8 cellular contexts compared by ENCODE assay signal in the genomic region with DNA sequence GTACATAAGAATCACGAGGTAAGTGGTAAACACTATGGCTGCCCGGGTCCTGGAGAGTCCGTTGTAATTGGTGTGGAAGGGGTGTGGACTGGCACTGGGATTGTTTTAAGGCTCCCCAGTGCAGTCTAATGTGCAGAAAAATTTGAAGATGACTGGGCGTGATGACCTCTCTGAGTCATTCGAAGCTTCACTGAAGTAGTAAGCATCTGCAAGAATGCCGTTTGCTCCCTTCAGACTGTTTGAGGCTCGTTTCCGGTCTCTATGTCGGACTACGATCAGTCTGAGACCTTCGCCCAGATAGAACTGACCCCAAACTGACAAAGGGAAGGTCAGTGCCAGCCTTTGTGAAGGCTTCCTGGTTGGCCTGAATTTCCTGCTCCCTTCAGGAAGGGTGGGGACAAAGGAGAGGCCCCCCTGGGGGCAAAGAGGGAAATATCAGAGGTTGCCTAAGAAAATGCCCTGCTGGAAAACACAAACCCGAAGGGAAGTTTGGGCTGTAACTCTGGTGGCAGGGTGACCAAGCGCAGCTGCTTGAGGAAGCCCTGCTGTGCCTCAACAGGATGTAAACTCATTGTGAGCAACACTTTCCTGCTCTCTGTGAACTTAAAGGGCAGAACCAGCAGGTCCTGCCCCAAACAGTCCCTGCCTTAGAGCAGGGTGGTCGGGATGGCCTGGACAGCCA. TPM values are rescaled to one million over a fixed set of nuclear protein-coding genes. Genes with fewer than 3 reads are reported as not detected.
DNase-seq lines count a peak whose midpoint lies in the region; ATAC-seq and TF ChIP-seq lines count a peak whose summit lies in the region.

No MANE protein-coding gene starts in this region.

- H3K27me3 Mint-ChIP-seq in CD4-positive, CD25-positive, alpha-beta regulatory T cell: no peaks in the 10 kb centered on the region
- peaks cover 2% of the 10 kb centered on the region for H3K27me3 Mint-ChIP-seq in GM23338 (ENCODE audit: insufficient read depth, low read depth, poor library complexity)
- no peaks in the 10 kb centered on the region for H3K27me3 Mint-ChIP-seq in effector memory CD8-positive, alpha-beta T cell

- no peaks in the 10 kb centered on the region for H3K36me3 ChIP-seq in CD4-positive, CD25-positive, alpha-beta regulatory T cell (ENCODE audit: control insufficient read depth, insufficient read depth, low read length)
- H3K36me3 ChIP-seq in GM23338 (ENCODE audit: insufficient read depth): no peaks in the 10 kb centered on the region
- H3K36me3 ChIP-seq in SK-N-SH (replicated peaks in 1 of 2; ENCODE audit: control insufficient read depth in 1 of 2, insufficient read depth in 2 of 2, low read length in 1 of 2): no peaks in the 10 kb centered on the region

- ATAC-seq in CD4-positive, CD25-positive, alpha-beta regulatory T cell (ENCODE audit: low read depth in 2 of 2): peak; percentile 69 to 71
- ATAC-seq in GM23338: peak; percentile 8; the same call in 1 of the 3 replicates
- ATAC-seq in effector memory CD8-positive, alpha-beta T cell (replicated peaks): peak; percentile 73
- ATAC-seq in HG02884 (IDR thresholded peaks at IDR 0.05; ENCODE audit: unreplicated experiment): no peak

- no peak overlapping the region for H3K4me2 ChIP-seq in GM23338
- H3K4me2 ChIP-seq in SK-N-SH: peak overlapping the region; percentile 64

- H3K79me2 ChIP-seq in GM23338 (replicated peaks; ENCODE audit: insufficient read depth): no peaks in the 10 kb centered on the region
- peaks cover 12% of the 10 kb centered on the region; the same call in 1 of the 2 replicates for H3K79me2 ChIP-seq in SK-N-SH (ENCODE audit: insufficient read depth)

- no peaks in the 10 kb centered on the region for H3K27me3 ChIP-seq in CD4-positive, CD25-positive, alpha-beta regulatory T cell (ENCODE audit: control insufficient read depth, insufficient read depth, low read length)
- H3K27me3 ChIP-seq in GM23338 (ENCODE audit: insufficient read depth): no peaks in the 10 kb centered on the region
- no peaks in the 10 kb centered on the region for H3K27me3 ChIP-seq in SK-N-SH (ENCODE audit: insufficient read depth)

- H3F3A ChIP-seq in GM23338 (replicated peaks; ENCODE audit: low read depth) (no peaks in the 10 kb centered on the region), SK-N-SH (replicated peaks; ENCODE audit: insufficient read depth) (peaks cover 75% of the 10 kb centered on the region)

- no peaks in the 10 kb centered on the region for H4K20me1 ChIP-seq in GM23338 (replicated peaks; ENCODE audit: insufficient read depth)
- no peaks in the 10 kb centered on the region for H4K20me1 ChIP-seq in SK-N-SH (ENCODE audit: insufficient read depth)

- H3K9me3 Mint-ChIP-seq in CD4-positive, CD25-positive, alpha-beta regulatory T cell: no peaks in the 10 kb centered on the region
- H3K9me3 Mint-ChIP-seq in GM23338: no peaks in the 10 kb centered on the region
- no peaks in the 10 kb centered on the region for H3K9me3 Mint-ChIP-seq in effector memory CD8-positive, alpha-beta T cell

- TF ChIP-seq EP300 in SK-N-SH (IDR thresholded peaks at IDR 0.05; ENCODE audit: borderline replicate concordance in 1 of 2, low read depth in 1 of 2, low read length in 1 of 2): peak in 1 of 2 experiments; percentile 88; a peak in 2 of 4 replicates

- peaks cover 7% of the 10 kb centered on the region for H3K36me3 Mint-ChIP-seq in CD4-positive, CD25-positive, alpha-beta regulatory T cell
- H3K36me3 Mint-ChIP-seq in GM23338 (ENCODE audit: low read depth): peaks cover 4% of the 10 kb centered on the region; the same call in 1 of the 3 replicates
- H3K36me3 Mint-ChIP-seq in effector memory CD8-positive, alpha-beta T cell (ENCODE audit: insufficient read depth): peaks cover 10% of the 10 kb centered on the region

- peaks cover 15% of the 10 kb centered on the region for H3K4me1 ChIP-seq in CD4-positive, CD25-positive, alpha-beta regulatory T cell (ENCODE audit: control insufficient read depth, insufficient read depth, low read length, poor library complexity, severe bottlenecking)
- H3K4me1 ChIP-seq in GM23338 (ENCODE audit: insufficient read depth) (peaks cover 52% of the 10 kb centered on the region), SK-N-SH (ENCODE audit: control insufficient read depth in 1 of 2, insufficient read depth in 2 of 2, low read depth in 1 of 2, low read length in 1 of 2) (peaks cover 42 to 45% of the 10 kb centered on the region in 2 experiments)

- no peaks in the 10 kb centered on the region for H3K9me3 ChIP-seq in CD4-positive, CD25-positive, alpha-beta regulatory T cell (ENCODE audit: control insufficient read depth in 2 of 2, low read length in 2 of 2)
- H3K9me3 ChIP-seq in SK-N-SH: no peaks in the 10 kb centered on the region

- peaks cover under 1% of the 10 kb centered on the region; the same call in 1 of the 2 replicates for H3K9me2 ChIP-seq in GM23338 (ENCODE audit: insufficient read depth)
- H3K9me2 ChIP-seq in SK-N-SH: no peaks in the 10 kb centered on the region

- CTCF ChIA-PET in SK-N-SH (lab: Yijun Ruan, JAX): no interaction called here

- POLR2A ChIA-PET in SK-N-SH (lab: Yijun Ruan, JAX): no interaction called here

- peak overlapping the region; percentile 85 for H3K9ac ChIP-seq in SK-N-SH

- no peak for TF ChIP-seq RAD21 in SK-N-SH (IDR thresholded peaks at IDR 0.05; ENCODE audit: low read length)

- WGBS in SK-N-SH (ENCODE audit: low lambda C conversion rate): 18% methylated on average over 11 of the region's 14 CpGs

- H3K4me3 Mint-ChIP-seq in CD4-positive, CD25-positive, alpha-beta regulatory T cell: peak overlapping the region; percentile 13 to 68 (median 44)
- H3K4me3 Mint-ChIP-seq in GM23338: no peak overlapping the region
- H3K4me3 Mint-ChIP-seq in effector memory CD8-positive, alpha-beta T cell: peak overlapping the region; percentile 71 to 77

- TF ChIP-seq CTCF in GM23338 (conservative IDR thresholded peaks at IDR 0.05; ENCODE audit: low read depth in 2 of 2) (no peak), SK-N-SH (IDR thresholded peaks at IDR 0.05) (0 out of 2 replicates have a peak, but pooled peaks have one; percentile 8)

- H3K4me1 Mint-ChIP-seq in CD4-positive, CD25-positive, alpha-beta regulatory T cell: peaks cover 6 to 24% (median 15%) of the 10 kb centered on the region in 4 donors
- peaks cover 51% of the 10 kb centered on the region for H3K4me1 Mint-ChIP-seq in GM23338
- peaks cover 28 to 33% of the 10 kb centered on the region in 2 donors for H3K4me1 Mint-ChIP-seq in effector memory CD8-positive, alpha-beta T cell (ENCODE audit: low read depth in 2 of 2)

- DNase-seq in CD4-positive, CD25-positive, alpha-beta regulatory T cell: peak in 1 of 3 donors; percentile 65
- no peak for DNase-seq in GM23338 (ENCODE audit: low spot score)
- DNase-seq in SK-N-SH: no peak
- DNase-seq in effector memory CD8-positive, alpha-beta T cell: peak in 1 of 3 experiments; percentile 9
- DNase-seq in non-pigmented ciliary epithelial cell (ENCODE audit: low read depth): peak; percentile 84
- no peak for DNase-seq in OCI-M2 (lab: John Stamatoyannopoulos, UW; ENCODE audit: unreplicated experiment)
- DNase-seq in HuH-7 (ENCODE audit: low spot score): no peak

- H3K4me3 ChIP-seq in CD4-positive, CD25-positive, alpha-beta regulatory T cell (ENCODE audit: low read depth, low read length): peak overlapping the region; percentile 55
- H3K4me3 ChIP-seq in GM23338 (no peak overlapping the region), SK-N-SH (ENCODE audit: low read depth in 2 of 2, low read length in 1 of 2) (no peak overlapping the region)

- peak overlapping the region; percentile 25 to 90 (median 46) for H3K27ac Mint-ChIP-seq in CD4-positive, CD25-positive, alpha-beta regulatory T cell
- H3K27ac Mint-ChIP-seq in GM23338: no peak overlapping the region
- peak overlapping the region; percentile 90 to 93 for H3K27ac Mint-ChIP-seq in effector memory CD8-positive, alpha-beta T cell

- H2AFZ ChIP-seq in GM23338 (no peak overlapping the region), SK-N-SH (ENCODE audit: low read depth) (no peak overlapping the region)

- peak overlapping the region; percentile 9 for H3K27ac ChIP-seq in CD4-positive, CD25-positive, alpha-beta regulatory T cell (ENCODE audit: insufficient read depth, low read length, poor library complexity, severe bottlenecking)
- H3K27ac ChIP-seq in GM23338 (ENCODE audit: low read depth): no peak overlapping the region
- H3K27ac ChIP-seq in SK-N-SH (ENCODE audit: low read depth in 2 of 2, low read length in 1 of 2): peak overlapping the region; percentile 92 to 99

TF ChIP-seq in GM23338, 12 proteins besides CTCF, POLR2A, EP300 and RAD21 (continues in another document):
- no peak for TF ChIP-seq JUNB (IDR thresholded peaks at IDR 0.05; ENCODE audit: unreplicated experiment)

TF ChIP-seq in SK-N-SH, 30 proteins besides CTCF, POLR2A, EP300 and RAD21 (continues in another document):
- no peak for TF ChIP-seq NRF1 (IDR thresholded peaks at IDR 0.05; ENCODE audit: low read depth, low read length)
- no peak for TF ChIP-seq FOXJ3 (CRISPR knock-in tag; IDR thresholded peaks at IDR 0.05)
- TF ChIP-seq PBX3 (IDR thresholded peaks at IDR 0.05): peak; percentile 79
- peak; percentile 44 for TF ChIP-seq FOXM1 (IDR thresholded peaks at IDR 0.05; ENCODE audit: low read depth)

RNA-seq across cellular contexts. Expression of gene BTD, which starts 34.6 kb away (rescaled TPM):
- total RNA-seq in CD4-positive, CD25-positive, alpha-beta regulatory T cell: 22.7 TPM
- polyA plus RNA-seq in CD4-positive, CD25-positive, alpha-beta regulatory T cell: 10 to 100 TPM; 27.6 to 35.8 (median 33.4) TPM
- total RNA-seq in GM23338 (2014; rRNA removed; shearing (Covaris generic)): 15.0 and 17.8 TPM in 2 replicates
- polyA plus RNA-seq in GM23338 (2016; fragmentation: Nextera tagmentation; extraction: Ambion mirVana): 19.0 and 20.0 TPM in 2 replicates
- polyA plus RNA-seq in SK-N-SH (2012; rRNA removed): 23.6 and 32.5 TPM in 2 replicates
- polyA plus RNA-seq in SK-N-SH (2012; cell fraction: cytosol; rRNA removed): 19.0 and 24.4 TPM in 2 replicates
- 20.3 and 28.3 TPM in 2 replicates for polyA plus RNA-seq in SK-N-SH (2012; cell fraction: nucleus; rRNA removed)

RNA-seq across cellular contexts. Expression of gene HACL1, which starts 34.8 kb away (rescaled TPM):
- 35.8 TPM for total RNA-seq in CD4-positive, CD25-positive, alpha-beta regulatory T cell
- polyA plus RNA-seq in CD4-positive, CD25-positive, alpha-beta regulatory T cell: 10 to 100 TPM; 35.8 to 44.8 (median 39.1) TPM
- 25.9 and 33.5 TPM in 2 replicates for total RNA-seq in GM23338 (2014; rRNA removed; shearing (Covaris generic))
- polyA plus RNA-seq in GM23338 (2016; fragmentation: Nextera tagmentation; extraction: Ambion mirVana): 19.4 and 19.6 TPM in 2 replicates
- polyA plus RNA-seq in SK-N-SH (2012; rRNA removed): 15.1 and 23.0 TPM in 2 replicates
- polyA plus RNA-seq in SK-N-SH (2012; cell fraction: cytosol; rRNA removed): 16.9 and 17.0 TPM in 2 replicates
- 25.0 and 29.8 TPM in 2 replicates for polyA plus RNA-seq in SK-N-SH (2012; cell fraction: nucleus; rRNA removed)
